Comparison of ENCODE assay signal across 8 cellular contexts in genomic region chr5:122458278-122458872, GRCh38.
DNase-seq lines count a peak whose midpoint lies in the region; ATAC-seq and TF ChIP-seq lines count a peak whose summit lies in the region.

No MANE protein-coding gene starts in this region.

- TF ChIP-seq CTCF in AG09319 (IDR thresholded peaks at IDR 0.05; ENCODE audit: low read depth, low read length) = peak; percentile 44
- peak; percentile 73 for TF ChIP-seq CTCF in RWPE1 (conservative IDR thresholded peaks at IDR 0.05; ENCODE audit: low read depth)

- no peak overlapping the region for H3K27ac ChIP-seq in RWPE1

- in situ Hi-C loops in G401 (cut with HindIII; ENCODE audit: low sequenced_read_pairs) = no loop called here

- no peak for DNase-seq in AG09319 (ENCODE audit: extremely low read depth, low read depth)
- DNase-seq in RWPE1 (ENCODE audit: low spot score) = peak; percentile 47
- peak; percentile 49 for DNase-seq in iPS-NIHi7 (ENCODE audit: extremely low spot score)
- DNase-seq in G401 (ENCODE audit: low spot score) = no peak
- DNase-seq in HuH-7.5 (ENCODE audit: low spot score) = no peak

- POLR2A ChIA-PET in RWPE1 (lab: Yijun Ruan, JAX; ENCODE audit: low non-redundant PET) = no interaction called here

- peak; percentile 72 for ATAC-seq in GM18519 (IDR thresholded peaks at IDR 0.05; ENCODE audit: low FRiP score, unreplicated experiment)
- ATAC-seq in HG03066 (IDR thresholded peaks at IDR 0.05; ENCODE audit: low read depth, unreplicated experiment) = peak; percentile 81
- ATAC-seq in HG02763 (IDR thresholded peaks at IDR 0.05; ENCODE audit: unreplicated experiment) = no peak

- CTCF ChIA-PET in RWPE1 (lab: Yijun Ruan, JAX) = interaction anchor here (0.8 to 0.9 kb wide), 2 partner anchors 11 to 15 kb away, joined by 3 to 4 read pairs; no protein-coding TSS in a partner anchor

Comparison
In these comparisons a context has a peak if more than half of its experiments do, and no peak if none do; other contexts are left out.
1. DNase-seq: peak in RWPE1 (single experiment) and iPS-NIHi7 (single experiment); none in AG09319 (single experiment), G401 (single experiment) and HuH-7.5 (single experiment).